In genomic region chr10:23656735-23657134, GRCh38 we compare ENCODE assay signal across 1 cellular context.
TF ChIP-seq lines count a peak whose summit lies in the region.

No MANE protein-coding gene starts in this region.

TF ChIP-seq in H1, 55 proteins besides CTCF, POLR2A, EP300 and RAD21:
- no peak for TF ChIP-seq SRF (IDR thresholded peaks at IDR 0.05; ENCODE audit: low read depth, low read length)
- TF ChIP-seq USF2 (IDR thresholded peaks at IDR 0.05; ENCODE audit: low read length), result no peak
- no peak for TF ChIP-seq CTBP2 (IDR thresholded peaks at IDR 0.05; ENCODE audit: borderline replicate concordance, insufficient read depth, insufficient read length, low read length)
- no peak for TF ChIP-seq ASH2L (IDR thresholded peaks at IDR 0.05; ENCODE audit: low read length)
- TF ChIP-seq RXRA (IDR thresholded peaks at IDR 0.05; ENCODE audit: insufficient read depth, low read depth, low read length), result no peak
- no peak for TF ChIP-seq BRCA1 (IDR thresholded peaks at IDR 0.05; ENCODE audit: low read depth, low read length)
- no peak for TF ChIP-seq RBBP5 (IDR thresholded peaks at IDR 0.05; ENCODE audit: borderline replicate concordance, low read depth, low read length)
- no peak for TF ChIP-seq BCL11A (IDR thresholded peaks at IDR 0.05; ENCODE audit: low read depth in 2 of 2, low read length in 2 of 2)
- no peak for TF ChIP-seq SP2 (IDR thresholded peaks at IDR 0.05; ENCODE audit: low read length)
- no peak for TF ChIP-seq ZNF274 (IDR thresholded peaks at IDR 0.05; ENCODE audit: borderline replicate concordance, extremely low read depth, low read length)
- no peak for TF ChIP-seq NRF1 (IDR thresholded peaks at IDR 0.05; ENCODE audit: low read depth, low read length)
- no peak for TF ChIP-seq PHF8 (conservative IDR thresholded peaks at IDR 0.05; ENCODE audit: low read depth, low read length)
- no peak for TF ChIP-seq KDM1A (IDR thresholded peaks at IDR 0.05; ENCODE audit: borderline replicate concordance, low read length)
- TF ChIP-seq KDM4A (IDR thresholded peaks at IDR 0.05; ENCODE audit: low read depth, low read length, severe bottlenecking), result no peak
- TF ChIP-seq TAF1 (IDR thresholded peaks at IDR 0.05; ENCODE audit: low read depth, low read length), result no peak
- TF ChIP-seq CHD2 (IDR thresholded peaks at IDR 0.05; ENCODE audit: low read length), result no peak
